Comparison of ENCODE assay signal across 1 cellular context in the genomic region with DNA sequence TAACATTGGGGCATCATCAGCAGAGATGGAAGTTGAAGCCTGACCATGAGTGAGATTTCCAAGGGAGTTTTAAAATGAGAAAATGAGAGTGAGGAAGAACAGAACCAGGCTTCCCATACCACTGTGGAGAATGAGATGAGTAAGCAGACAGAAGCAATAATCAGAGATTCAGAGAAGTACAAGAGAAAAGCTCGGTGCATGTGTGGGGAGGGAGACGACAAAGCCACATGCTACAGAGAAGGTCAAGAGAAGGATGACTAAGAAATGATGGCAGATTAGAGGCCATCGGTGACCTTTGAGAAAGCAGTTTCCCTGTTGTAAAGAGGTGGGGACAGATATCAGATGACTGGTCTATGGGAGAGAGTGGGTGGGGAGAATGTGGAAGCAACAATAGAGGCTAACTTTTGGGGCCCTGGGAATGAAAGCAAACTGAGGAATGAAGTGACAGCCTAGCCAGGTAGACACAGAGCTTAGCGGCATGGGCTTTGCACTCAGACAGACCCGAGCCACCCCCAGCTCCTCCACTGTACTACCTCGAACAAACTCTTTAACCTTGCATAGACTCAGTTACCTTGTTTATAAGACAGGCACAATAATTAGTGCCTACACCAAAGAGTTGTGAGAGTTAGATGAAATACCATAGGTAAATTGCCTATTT.
TF ChIP-seq lines count a peak whose summit lies in the region.

No MANE protein-coding gene starts in this region.

TF ChIP-seq in K562, 482 proteins besides CTCF, POLR2A, EP300 and RAD21 (continued from another document and continues in another):
- TF ChIP-seq, protein P1, sequence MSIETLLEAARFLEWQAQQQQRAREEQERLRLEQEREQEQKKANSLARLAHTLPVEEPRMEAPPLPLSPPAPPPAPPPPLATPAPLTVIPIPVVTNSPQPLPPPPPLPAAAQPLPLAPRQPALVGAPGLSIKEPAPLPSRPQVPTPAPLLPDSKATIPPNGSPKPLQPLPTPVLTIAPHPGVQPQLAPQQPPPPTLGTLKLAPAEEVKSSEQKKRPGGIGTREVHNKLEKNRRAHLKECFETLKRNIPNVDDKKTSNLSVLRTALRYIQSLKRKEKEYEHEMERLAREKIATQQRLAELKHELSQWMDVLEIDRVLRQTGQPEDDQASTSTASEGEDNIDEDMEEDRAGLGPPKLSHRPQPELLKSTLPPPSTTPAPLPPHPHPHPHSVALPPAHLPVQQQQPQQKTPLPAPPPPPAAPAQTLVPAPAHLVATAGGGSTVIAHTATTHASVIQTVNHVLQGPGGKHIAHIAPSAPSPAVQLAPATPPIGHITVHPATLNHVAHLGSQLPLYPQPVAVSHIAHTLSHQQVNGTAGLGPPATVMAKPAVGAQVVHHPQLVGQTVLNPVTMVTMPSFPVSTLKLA (conservative IDR thresholded peaks at IDR 0.05): peak; percentile 53 to 89; a peak in 3 of 4 replicates
- TF ChIP-seq NCOA4 (IDR thresholded peaks at IDR 0.05; ENCODE audit: partially characterized antibody): no peak
- peak; percentile 94 for TF ChIP-seq NFRKB (IDR thresholded peaks at IDR 0.05; ENCODE audit: low read depth)
- TF ChIP-seq ZKSCAN1 (IDR thresholded peaks at IDR 0.05; ENCODE audit: low read depth, low read length): no peak
- no peak for TF ChIP-seq RBM17 (IDR thresholded peaks at IDR 0.05; ENCODE audit: borderline replicate concordance, low read depth, low read length)
- TF ChIP-seq, protein P2, sequence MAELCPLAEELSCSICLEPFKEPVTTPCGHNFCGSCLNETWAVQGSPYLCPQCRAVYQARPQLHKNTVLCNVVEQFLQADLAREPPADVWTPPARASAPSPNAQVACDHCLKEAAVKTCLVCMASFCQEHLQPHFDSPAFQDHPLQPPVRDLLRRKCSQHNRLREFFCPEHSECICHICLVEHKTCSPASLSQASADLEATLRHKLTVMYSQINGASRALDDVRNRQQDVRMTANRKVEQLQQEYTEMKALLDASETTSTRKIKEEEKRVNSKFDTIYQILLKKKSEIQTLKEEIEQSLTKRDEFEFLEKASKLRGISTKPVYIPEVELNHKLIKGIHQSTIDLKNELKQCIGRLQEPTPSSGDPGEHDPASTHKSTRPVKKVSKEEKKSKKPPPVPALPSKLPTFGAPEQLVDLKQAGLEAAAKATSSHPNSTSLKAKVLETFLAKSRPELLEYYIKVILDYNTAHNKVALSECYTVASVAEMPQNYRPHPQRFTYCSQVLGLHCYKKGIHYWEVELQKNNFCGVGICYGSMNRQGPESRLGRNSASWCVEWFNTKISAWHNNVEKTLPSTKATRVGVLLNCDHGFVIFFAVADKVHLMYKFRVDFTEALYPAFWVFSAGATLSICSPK (IDR thresholded peaks at IDR 0.05; ENCODE audit: borderline replicate concordance): no peak
- TF ChIP-seq SIN3A (IDR thresholded peaks at IDR 0.05; ENCODE audit: borderline replicate concordance in 2 of 2, control insufficient read depth in 1 of 2, low read depth in 2 of 2, low read length in 2 of 2): no peak
- TF ChIP-seq, protein P3, sequence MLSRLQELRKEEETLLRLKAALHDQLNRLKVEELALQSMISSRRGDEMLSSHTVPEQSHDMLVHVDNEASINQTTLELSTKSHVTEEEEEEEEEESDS (CRISPR knock-in tag; IDR thresholded peaks at IDR 0.05): no peak
- TF ChIP-seq HLTF (IDR thresholded peaks at IDR 0.05): no peak
- TF ChIP-seq COPS2 (conservative IDR thresholded peaks at IDR 0.05): no peak
- TF ChIP-seq, protein P4, sequence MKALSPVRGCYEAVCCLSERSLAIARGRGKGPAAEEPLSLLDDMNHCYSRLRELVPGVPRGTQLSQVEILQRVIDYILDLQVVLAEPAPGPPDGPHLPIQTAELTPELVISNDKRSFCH (CRISPR knock-in tag; IDR thresholded peaks at IDR 0.05): no peak
- TF ChIP-seq, protein P4 (tag; IDR thresholded peaks at IDR 0.05): peak; percentile 99
- peak; percentile 41; the same call in 1 of the 2 replicates for TF ChIP-seq KLF16 (IDR thresholded peaks at IDR 0.05)
- peak; percentile 93 for TF ChIP-seq ZNF197 (CRISPR knock-in tag; IDR thresholded peaks at IDR 0.05; ENCODE audit: low read depth)
- no peak for TF ChIP-seq FOXJ3 (CRISPR knock-in tag; IDR thresholded peaks at IDR 0.05)
- no peak for TF ChIP-seq SREBF1 (IDR thresholded peaks at IDR 0.05; ENCODE audit: borderline replicate concordance, low read depth, low read length)
- TF ChIP-seq CXXC5 (CRISPR knock-in tag; IDR thresholded peaks at IDR 0.05): peak; percentile 77
- no peak for TF ChIP-seq SIN3B (IDR thresholded peaks at IDR 0.05; ENCODE audit: low read depth)
- TF ChIP-seq ZNF764 (CRISPR knock-in tag; IDR thresholded peaks at IDR 0.05; ENCODE audit: low read depth): no peak
- no peak for TF ChIP-seq ZNF785 (CRISPR knock-in tag; IDR thresholded peaks at IDR 0.05)
- TF ChIP-seq NCOA6 (IDR thresholded peaks at IDR 0.05): no peak
- peak; percentile 48; the same call in 1 of the 2 replicates for TF ChIP-seq ETV1 (tag; conservative IDR thresholded peaks at IDR 0.05; ENCODE audit: low read depth)
- no peak for TF ChIP-seq BCOR (IDR thresholded peaks at IDR 0.05)
- TF ChIP-seq ZC3H11A (IDR thresholded peaks at IDR 0.05; ENCODE audit: low read depth, low read length): no peak
- no peak for TF ChIP-seq ZNF696 (CRISPR knock-in tag; conservative IDR thresholded peaks at IDR 0.05)
- TF ChIP-seq KLF10 (CRISPR knock-in tag; IDR thresholded peaks at IDR 0.05): no peak
- peak; percentile 90 for TF ChIP-seq MEF2D (tag; conservative IDR thresholded peaks at IDR 0.05; ENCODE audit: low read depth)
- no peak for TF ChIP-seq PCBP1 (IDR thresholded peaks at IDR 0.05; ENCODE audit: low read depth, low read length, poor library complexity, severe bottlenecking)
- TF ChIP-seq ZNF668 (CRISPR knock-in tag; IDR thresholded peaks at IDR 0.05): peak; percentile 86; the same call in 1 of the 2 replicates
- TF ChIP-seq ATF1 (CRISPR knock-in tag; IDR thresholded peaks at IDR 0.05): no peak
- TF ChIP-seq ATF1 (tag; IDR thresholded peaks at IDR 0.05): peak; percentile 58; the same call in 1 of the 2 replicates
- no peak for TF ChIP-seq ZNF780A (CRISPR knock-in tag; IDR thresholded peaks at IDR 0.05)
- TF ChIP-seq RNF2 (IDR thresholded peaks at IDR 0.05): peak; percentile 86
- TF ChIP-seq, protein P5, sequence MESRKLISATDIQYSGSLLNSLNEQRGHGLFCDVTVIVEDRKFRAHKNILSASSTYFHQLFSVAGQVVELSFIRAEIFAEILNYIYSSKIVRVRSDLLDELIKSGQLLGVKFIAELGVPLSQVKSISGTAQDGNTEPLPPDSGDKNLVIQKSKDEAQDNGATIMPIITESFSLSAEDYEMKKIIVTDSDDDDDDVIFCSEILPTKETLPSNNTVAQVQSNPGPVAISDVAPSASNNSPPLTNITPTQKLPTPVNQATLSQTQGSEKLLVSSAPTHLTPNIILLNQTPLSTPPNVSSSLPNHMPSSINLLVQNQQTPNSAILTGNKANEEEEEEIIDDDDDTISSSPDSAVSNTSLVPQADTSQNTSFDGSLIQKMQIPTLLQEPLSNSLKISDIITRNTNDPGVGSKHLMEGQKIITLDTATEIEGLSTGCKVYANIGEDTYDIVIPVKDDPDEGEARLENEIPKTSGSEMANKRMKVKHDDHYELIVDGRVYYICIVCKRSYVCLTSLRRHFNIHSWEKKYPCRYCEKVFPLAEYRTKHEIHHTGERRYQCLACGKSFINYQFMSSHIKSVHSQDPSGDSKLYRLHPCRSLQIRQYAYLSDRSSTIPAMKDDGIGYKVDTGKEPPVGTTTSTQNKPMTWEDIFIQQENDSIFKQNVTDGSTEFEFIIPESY (CRISPR knock-in tag; IDR thresholded peaks at IDR 0.05): no peak
- no peak; the same call in 1 of the 2 replicates for TF ChIP-seq FOXM1 (IDR thresholded peaks at IDR 0.05; ENCODE audit: low read depth)
- TF ChIP-seq FOXM1 (CRISPR knock-in tag; IDR thresholded peaks at IDR 0.05; ENCODE audit: low read depth): no peak
- TF ChIP-seq, protein P6, sequence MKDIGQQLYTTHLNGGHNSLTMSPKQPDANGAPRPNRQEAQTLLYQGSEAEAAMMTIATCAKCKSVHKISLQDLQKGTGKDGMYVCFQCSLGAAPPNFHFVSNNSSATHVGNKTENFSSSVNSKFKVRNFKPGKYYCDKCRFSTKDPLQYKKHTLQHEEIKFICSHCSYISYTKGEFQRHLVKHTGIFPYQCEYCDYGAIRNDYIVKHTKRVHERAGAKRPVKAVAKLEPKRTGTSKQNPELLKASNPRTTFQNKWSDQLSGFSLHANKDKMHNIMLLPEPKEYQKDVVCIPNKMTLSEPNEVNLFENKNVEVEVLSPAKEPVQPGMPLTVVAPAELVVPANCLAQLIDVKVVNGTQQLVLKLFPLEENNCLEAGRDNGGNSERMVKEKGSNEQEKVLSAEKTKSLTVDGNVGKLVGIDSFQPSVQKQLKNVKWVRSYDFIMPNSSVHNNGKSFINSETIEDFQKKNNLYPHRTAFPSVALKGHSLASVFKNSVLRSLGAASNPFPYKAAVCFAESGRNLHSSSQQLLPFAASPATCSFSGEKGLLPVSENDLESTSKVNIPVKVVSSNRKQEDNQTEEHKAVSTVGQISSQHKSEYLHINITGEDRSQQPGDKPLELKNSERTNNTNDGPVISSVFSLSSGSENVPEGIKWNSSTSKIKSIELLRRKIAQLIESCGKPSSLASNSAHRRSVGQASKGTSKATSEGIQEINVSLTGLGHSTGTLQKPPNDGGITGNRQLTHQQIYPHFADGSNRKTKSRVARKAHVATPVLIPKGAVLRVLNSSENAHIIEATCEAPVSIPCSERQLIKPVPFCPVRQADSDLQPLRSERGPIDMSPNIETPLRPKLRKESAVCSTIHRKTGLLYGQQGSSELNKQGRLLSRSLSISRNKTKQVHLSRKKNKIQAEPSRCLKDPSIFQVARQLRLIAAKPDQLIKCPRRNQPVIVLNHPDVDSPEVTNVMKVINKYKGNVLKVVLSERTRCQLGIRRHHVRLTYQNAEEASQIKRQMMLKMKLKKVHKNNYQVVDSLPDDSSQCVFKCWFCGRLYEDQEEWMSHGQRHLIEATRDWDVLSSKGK (CRISPR knock-in tag; IDR thresholded peaks at IDR 0.05): no peak
- TF ChIP-seq HEY1 (CRISPR knock-in tag; IDR thresholded peaks at IDR 0.05; ENCODE audit: borderline replicate concordance): no peak
- TF ChIP-seq, protein P7, sequence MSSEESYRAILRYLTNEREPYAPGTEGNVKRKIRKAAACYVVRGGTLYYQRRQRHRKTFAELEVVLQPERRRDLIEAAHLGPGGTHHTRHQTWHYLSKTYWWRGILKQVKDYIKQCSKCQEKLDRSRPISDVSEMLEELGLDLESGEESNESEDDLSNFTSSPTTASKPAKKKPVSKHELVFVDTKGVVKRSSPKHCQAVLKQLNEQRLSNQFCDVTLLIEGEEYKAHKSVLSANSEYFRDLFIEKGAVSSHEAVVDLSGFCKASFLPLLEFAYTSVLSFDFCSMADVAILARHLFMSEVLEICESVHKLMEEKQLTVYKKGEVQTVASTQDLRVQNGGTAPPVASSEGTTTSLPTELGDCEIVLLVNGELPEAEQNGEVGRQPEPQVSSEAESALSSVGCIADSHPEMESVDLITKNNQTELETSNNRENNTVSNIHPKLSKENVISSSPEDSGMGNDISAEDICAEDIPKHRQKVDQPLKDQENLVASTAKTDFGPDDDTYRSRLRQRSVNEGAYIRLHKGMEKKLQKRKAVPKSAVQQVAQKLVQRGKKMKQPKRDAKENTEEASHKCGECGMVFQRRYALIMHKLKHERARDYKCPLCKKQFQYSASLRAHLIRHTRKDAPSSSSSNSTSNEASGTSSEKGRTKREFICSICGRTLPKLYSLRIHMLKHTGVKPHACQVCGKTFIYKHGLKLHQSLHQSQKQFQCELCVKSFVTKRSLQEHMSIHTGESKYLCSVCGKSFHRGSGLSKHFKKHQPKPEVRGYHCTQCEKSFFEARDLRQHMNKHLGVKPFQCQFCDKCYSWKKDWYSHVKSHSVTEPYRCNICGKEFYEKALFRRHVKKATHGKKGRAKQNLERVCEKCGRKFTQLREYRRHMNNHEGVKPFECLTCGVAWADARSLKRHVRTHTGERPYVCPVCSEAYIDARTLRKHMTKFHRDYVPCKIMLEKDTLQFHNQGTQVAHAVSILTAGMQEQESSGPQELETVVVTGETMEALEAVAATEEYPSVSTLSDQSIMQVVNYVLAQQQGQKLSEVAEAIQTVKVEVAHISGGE (CRISPR knock-in tag; IDR thresholded peaks at IDR 0.05): no peak
- no peak for TF ChIP-seq CBX2 (IDR thresholded peaks at IDR 0.05; ENCODE audit: insufficient read depth, low read length, poor library complexity, severe bottlenecking)
- TF ChIP-seq ZNF134 (CRISPR knock-in tag; conservative IDR thresholded peaks at IDR 0.05): no peak
- no peak for TF ChIP-seq ETV6 (IDR thresholded peaks at IDR 0.05; ENCODE audit: borderline replicate concordance in 1 of 2, low read depth in 2 of 2, low read length in 1 of 2)
- no peak for TF ChIP-seq ETV6 (CRISPR knock-in tag; IDR thresholded peaks at IDR 0.05; ENCODE audit: borderline replicate concordance)
- TF ChIP-seq CREM (IDR thresholded peaks at IDR 0.05; ENCODE audit: low read depth): peak; percentile 73
- no peak for TF ChIP-seq MCM2 (IDR thresholded peaks at IDR 0.05; ENCODE audit: low read depth)
- no peak for TF ChIP-seq ZZZ3 (IDR thresholded peaks at IDR 0.05)
- TF ChIP-seq, protein P8, sequence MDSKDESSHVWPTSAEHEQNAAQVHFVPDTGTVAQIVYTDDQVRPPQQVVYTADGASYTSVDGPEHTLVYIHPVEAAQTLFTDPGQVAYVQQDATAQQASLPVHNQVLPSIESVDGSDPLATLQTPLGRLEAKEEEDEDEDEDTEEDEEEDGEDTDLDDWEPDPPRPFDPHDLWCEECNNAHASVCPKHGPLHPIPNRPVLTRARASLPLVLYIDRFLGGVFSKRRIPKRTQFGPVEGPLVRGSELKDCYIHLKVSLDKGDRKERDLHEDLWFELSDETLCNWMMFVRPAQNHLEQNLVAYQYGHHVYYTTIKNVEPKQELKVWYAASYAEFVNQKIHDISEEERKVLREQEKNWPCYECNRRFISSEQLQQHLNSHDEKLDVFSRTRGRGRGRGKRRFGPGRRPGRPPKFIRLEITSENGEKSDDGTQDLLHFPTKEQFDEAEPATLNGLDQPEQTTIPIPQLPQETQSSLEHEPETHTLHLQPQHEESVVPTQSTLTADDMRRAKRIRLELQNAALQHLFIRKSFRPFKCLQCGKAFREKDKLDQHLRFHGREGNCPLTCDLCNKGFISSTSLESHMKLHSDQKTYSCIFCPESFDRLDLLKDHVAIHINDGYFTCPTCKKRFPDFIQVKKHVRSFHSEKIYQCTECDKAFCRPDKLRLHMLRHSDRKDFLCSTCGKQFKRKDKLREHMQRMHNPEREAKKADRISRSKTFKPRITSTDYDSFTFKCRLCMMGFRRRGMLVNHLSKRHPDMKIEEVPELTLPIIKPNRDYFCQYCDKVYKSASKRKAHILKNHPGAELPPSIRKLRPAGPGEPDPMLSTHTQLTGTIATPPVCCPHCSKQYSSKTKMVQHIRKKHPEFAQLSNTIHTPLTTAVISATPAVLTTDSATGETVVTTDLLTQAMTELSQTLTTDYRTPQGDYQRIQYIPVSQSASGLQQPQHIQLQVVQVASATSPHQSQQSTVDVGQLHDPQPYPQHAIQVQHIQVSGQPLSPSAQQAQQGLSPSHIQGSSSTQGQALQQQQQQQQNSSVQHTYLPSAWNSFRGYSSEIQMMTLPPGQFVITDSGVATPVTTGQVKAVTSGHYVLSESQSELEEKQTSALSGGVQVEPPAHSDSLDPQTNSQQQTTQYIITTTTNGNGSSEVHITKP (IDR thresholded peaks at IDR 0.05; ENCODE audit: partially characterized antibody): peak; percentile 37
- TF ChIP-seq KAT7 (CRISPR knock-in tag; IDR thresholded peaks at IDR 0.05; ENCODE audit: borderline replicate concordance): no peak
- peak; percentile 92 for TF ChIP-seq EHMT2 (IDR thresholded peaks at IDR 0.05)
